1 cellular context compared by ENCODE assay signal in the genomic region with DNA sequence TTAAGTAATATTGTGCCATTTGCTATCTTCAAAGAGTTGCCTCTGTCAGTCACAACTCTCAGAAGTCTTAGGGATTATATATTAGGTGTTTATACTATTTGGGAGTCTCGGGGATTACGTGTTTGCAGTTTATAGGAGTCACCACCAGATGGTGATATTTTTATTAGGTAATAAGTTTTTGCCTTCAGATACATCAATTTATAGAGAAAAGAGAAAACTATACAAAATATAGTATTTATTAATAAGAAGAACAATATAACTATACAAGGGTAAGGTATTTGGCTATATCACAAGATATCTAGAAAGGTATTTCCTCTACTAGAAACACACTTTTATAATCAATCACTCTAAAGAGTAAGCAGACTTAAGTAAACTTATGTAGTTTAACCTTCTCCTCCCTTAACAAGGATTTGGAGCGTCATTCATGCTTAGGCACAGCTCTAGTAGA.
A peak's percentile ranks its signal among the peaks of the same experiment; 100 is the strongest.
TF ChIP-seq lines count a peak whose summit lies in the region.

No MANE protein-coding gene starts in this region.

TF ChIP-seq in HepG2, 621 proteins besides CTCF, POLR2A, EP300 and RAD21:
- TF ChIP-seq, protein P1, sequence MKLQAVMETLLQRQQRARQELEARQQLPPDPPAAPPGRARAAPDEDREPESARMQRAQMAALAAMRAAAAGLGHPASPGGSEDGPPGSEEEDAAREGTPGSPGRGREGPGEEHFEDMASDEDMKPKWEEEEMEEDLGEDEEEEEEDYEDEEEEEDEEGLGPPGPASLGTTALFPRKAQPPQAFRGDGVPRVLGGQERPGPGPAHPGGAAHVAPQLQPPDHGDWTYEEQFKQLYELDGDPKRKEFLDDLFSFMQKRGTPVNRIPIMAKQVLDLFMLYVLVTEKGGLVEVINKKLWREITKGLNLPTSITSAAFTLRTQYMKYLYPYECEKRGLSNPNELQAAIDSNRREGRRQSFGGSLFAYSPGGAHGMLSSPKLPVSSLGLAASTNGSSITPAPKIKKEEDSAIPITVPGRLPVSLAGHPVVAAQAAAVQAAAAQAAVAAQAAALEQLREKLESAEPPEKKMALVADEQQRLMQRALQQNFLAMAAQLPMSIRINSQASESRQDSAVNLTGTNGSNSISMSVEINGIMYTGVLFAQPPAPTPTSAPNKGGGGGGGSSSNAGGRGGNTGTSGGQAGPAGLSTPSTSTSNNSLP (IDR thresholded peaks at IDR 0.05; ENCODE audit: low read depth, low read length), result 0 out of 2 replicates have a peak, but pooled peaks have one; percentile 34
- TF ChIP-seq KLF15 (CRISPR knock-in tag; IDR thresholded peaks at IDR 0.05; ENCODE audit: borderline replicate concordance), result no peak
- 0 out of 2 replicates have a peak, but pooled peaks have one; percentile 10 for TF ChIP-seq STAG1 (CRISPR knock-in tag; IDR thresholded peaks at IDR 0.05)
